Comparison of ENCODE assay signal across 7 cellular contexts in the genomic region with DNA sequence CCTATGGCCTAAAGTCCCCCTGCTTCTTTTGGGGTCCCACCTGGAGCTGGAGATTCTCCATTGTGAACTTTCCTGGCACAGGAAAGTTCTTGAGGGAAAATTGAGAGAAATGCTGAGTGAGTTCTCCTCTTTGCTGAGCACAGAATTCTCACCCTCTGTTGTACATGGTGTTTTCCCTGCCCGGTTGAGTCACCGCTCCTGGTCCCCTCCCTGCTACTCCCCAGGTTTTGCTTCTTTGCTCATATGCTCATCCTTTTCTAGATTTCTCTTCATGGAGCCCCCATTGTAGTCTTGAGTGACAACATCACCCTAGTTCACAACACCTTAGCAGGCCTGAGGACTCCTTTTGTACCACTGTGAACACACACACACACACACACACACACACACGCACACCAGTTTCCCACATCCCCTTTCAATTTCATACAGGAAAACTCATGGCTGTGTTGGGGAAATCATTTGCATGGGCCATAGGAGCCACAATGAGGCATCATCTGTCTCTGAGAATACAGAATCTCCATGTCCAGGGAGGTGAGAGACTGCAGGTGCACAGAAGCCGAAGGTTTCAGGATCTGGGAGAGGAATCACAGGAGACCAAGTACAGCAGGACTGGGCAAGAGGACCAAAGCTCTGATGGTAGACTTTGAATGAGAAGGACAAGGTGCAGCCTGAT.
"Had no signal": no experiment of that assay in that cellular context is flagged by ENCODE, and none has a peak within 500 bp of the region (broad histone marks: within the 10 kb centered on the region; RNA-seq: fewer than 3 reads in every experiment).

No MANE protein-coding gene starts in this region.

- H3K4me3 ChIP-seq: GM23338 had no signal

- H3K27ac Mint-ChIP-seq: GM23338, H9 had no signal

- FAIRE-seq: H1, H54, HTR-8/SVneo had no signal

- H2AFZ ChIP-seq: GM23338 had no signal

- H3K4me2 ChIP-seq: GM23338 had no signal

- ATAC-seq: GM23338 had no signal

- DNase-seq: H9, HCEC 1CT, IMR-90 had no signal

- H3K4me3 Mint-ChIP-seq: GM23338, H9 had no signal

- H3K4me1 Mint-ChIP-seq: GM23338, H9 had no signal
